In the genomic region with DNA sequence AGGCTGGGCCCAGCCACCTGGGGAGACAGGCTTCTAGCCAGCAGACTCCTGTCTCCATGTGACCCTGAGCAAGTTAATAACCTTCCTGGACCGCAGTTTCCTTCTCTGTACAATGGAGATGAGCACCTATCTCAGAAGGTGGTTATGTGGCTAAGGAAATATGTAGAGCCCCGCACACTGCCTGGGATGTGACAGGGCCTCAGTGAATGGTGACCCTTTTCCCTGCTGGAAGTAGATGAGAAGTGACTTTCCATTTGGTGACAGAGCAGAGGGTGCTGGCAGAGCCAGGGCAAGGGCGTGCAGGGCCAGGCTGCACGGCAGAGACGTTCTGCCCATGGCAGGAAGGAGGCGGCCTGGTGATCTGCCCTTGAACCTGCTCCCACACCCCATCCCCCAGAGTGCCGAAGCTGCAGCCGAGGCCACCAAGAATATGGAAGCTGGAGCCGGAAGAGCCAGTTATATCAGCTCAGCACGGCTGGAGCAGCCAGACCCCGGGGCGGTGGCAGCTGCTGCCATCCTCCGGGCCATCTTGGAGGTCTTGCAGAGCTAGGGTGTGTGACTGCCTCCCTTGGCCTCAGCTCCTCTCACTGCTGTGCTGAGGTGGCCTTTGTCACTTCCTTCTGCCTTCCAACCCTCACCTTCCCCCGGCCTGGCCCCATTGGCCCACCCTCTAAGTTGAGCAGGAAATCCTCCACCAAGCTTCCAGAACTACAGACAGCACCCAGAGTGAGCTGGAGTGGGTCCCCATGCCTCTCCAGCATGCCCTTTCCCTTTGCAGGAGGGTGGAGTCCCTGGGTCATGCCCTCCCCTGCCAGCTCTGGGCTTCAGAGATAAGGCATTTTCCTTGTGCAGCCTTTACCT, we compare ENCODE assay signal across 19 cellular contexts. TPM values are rescaled to one million over a fixed set of nuclear protein-coding genes. Genes with fewer than 3 reads are reported as not detected.
DNase-seq lines count a peak whose midpoint lies in the region; TF ChIP-seq lines count a peak whose summit lies in the region.
"Had no signal": no experiment of that assay in that cellular context is flagged by ENCODE, and none has a peak within 500 bp of the region (broad histone marks: within the 10 kb centered on the region; RNA-seq: fewer than 3 reads in every experiment).

No MANE protein-coding gene starts in this region.

- H3K36me3 ChIP-seq in colonic mucosa (peaks cover 10% of the 10 kb centered on the region), spleen (peaks cover 0 to 98% (median 29%) of the 10 kb centered on the region in 6 donors), ascending aorta (peaks cover 30 to 48% of the 10 kb centered on the region in 2 donors)

- WGBS in spleen, 5 donors, result 64 to 82% (median 71%) methylated on average over 12 to 14 of the region's 14 CpGs

- H3K4me1 ChIP-seq in colonic mucosa (no peaks in the 10 kb centered on the region), spleen (peaks cover 11 to 70% (median 41%) of the 10 kb centered on the region in 6 donors), ascending aorta (no peaks in the 10 kb centered on the region)

- H3K27ac ChIP-seq in colonic mucosa, result peak overlapping the region; percentile 47
- H3K27ac ChIP-seq in spleen, result peak overlapping the region; percentile 61 to 87 (median 72)
- H3K27ac ChIP-seq in ascending aorta, result no peak overlapping the region
- H3K27ac ChIP-seq: 22Rv1, esophagus muscularis mucosa, GM23248, SJSA1 had no signal

- H3K27ac Mint-ChIP-seq in T-helper 2 cell treated with Interferon-gamma antibody and Interleukin-4, amounts not matched to agents 5 μg/mL and 100 μg/mL, for 36 hours, result peak overlapping the region; percentile 26
- H3K27ac Mint-ChIP-seq: activated T-helper 2 cell treated with anti-CD3 and anti-CD28 coated beads, Interferon-gamma antibody, Interleukin-2, Interleukin-4, amounts not matched to agents 10 μg/mL and 5 μg/mL and 100 μg/mL, durations not matched to agents 14 hours and 24 hours and 36 hours; progenitor cell of endocrine pancreas had no signal

- H3K4me3 ChIP-seq in colonic mucosa (no peak overlapping the region), spleen (no peak overlapping the region), ascending aorta (no peak overlapping the region)
- H3K4me3 ChIP-seq: esophagus muscularis mucosa, GM23248, SJSA1 had no signal

- no peaks in the 10 kb centered on the region for H3K27me3 ChIP-seq in colonic mucosa
- no peaks in the 10 kb centered on the region for H3K27me3 ChIP-seq in spleen (replicated peaks in 1 of 7)
- H3K27me3 ChIP-seq in ascending aorta, result no peaks in the 10 kb centered on the region
- H3K27me3 ChIP-seq: esophagus muscularis mucosa, SJSA1 had no signal

- H3K36me3 Mint-ChIP-seq in T-helper 2 cell treated with Interferon-gamma antibody and Interleukin-4, amounts not matched to agents 5 μg/mL and 100 μg/mL, for 36 hours (ENCODE audit: low read depth), result peaks cover 8% of the 10 kb centered on the region

- intact Hi-C loops in colonic mucosa (cut with DNase I) (no loop called here), spleen (cut with DNase I; ENCODE audit: low total_unique reads) (no loop called here), ascending aorta (cut with DNase I) (no loop called here)

- H3K27me3 Mint-ChIP-seq in T-helper 2 cell treated with Interferon-gamma antibody and Interleukin-4, amounts not matched to agents 5 μg/mL and 100 μg/mL, for 36 hours (ENCODE audit: low read depth), result no peaks in the 10 kb centered on the region
- H3K27me3 Mint-ChIP-seq: progenitor cell of endocrine pancreas had no signal

- no peak for DNase-seq in T-helper 2 cell treated with Interferon-gamma antibody and Interleukin-4, amounts not matched to agents 5 μg/mL and 100 μg/mL, for 36 hours (ENCODE audit: low spot score)
- DNase-seq in T-helper 2 cell (no peak), colonic mucosa (peak; percentile 46), spleen (peak; percentile 81), ascending aorta (ENCODE audit: low spot score in 2 of 2) (no peak), NCI-H1694 treated with DMSO at 0.1 percent for 48 hours (lab: John Stamatoyannopoulos, UW) (no peak)
- DNase-seq: activated CD4-positive, CD25-positive, alpha-beta regulatory T cell treated with anti-CD3 and anti-CD28 coated beads, Interleukin-2, amount 50 U/mL, for 72 hours; central memory CD4-positive, alpha-beta T cell; DMS 273 treated with DMSO at 0.1 percent for 48 hours; GM23248; mesenchymal stem cell; NCI-H146; NCI-H82; stimulated activated CD4-positive, alpha-beta T cell treated with anti-CD3 and anti-CD28 coated beads, Interleukin-4, amount 100 ng/mL, for 4 hours had no signal

- peak overlapping the region in 1 of 2 donors; percentile 51 for H3K9ac ChIP-seq in colonic mucosa (ENCODE audit: low read depth in 2 of 2, low read length in 2 of 2)
- H3K9ac ChIP-seq: GM23248 had no signal

- no peaks in the 10 kb centered on the region for H3K4me1 Mint-ChIP-seq in T-helper 2 cell treated with Interferon-gamma antibody and Interleukin-4, amounts not matched to agents 5 μg/mL and 100 μg/mL, for 36 hours (ENCODE audit: low read depth)

- H3K9me3 ChIP-seq in colonic mucosa (no peaks in the 10 kb centered on the region), spleen (no peaks in the 10 kb centered on the region), ascending aorta (no peaks in the 10 kb centered on the region)
- H3K9me3 ChIP-seq: esophagus muscularis mucosa, SJSA1 had no signal

- no peaks in the 10 kb centered on the region for H3K9me3 Mint-ChIP-seq in T-helper 2 cell treated with Interferon-gamma antibody and Interleukin-4, amounts not matched to agents 5 μg/mL and 100 μg/mL, for 36 hours
- H3K9me3 Mint-ChIP-seq: activated T-helper 2 cell treated with anti-CD3 and anti-CD28 coated beads, Interferon-gamma antibody, Interleukin-2, Interleukin-4, amounts not matched to agents 10 μg/mL and 5 μg/mL and 100 μg/mL, durations not matched to agents 14 hours and 24 hours and 36 hours had no signal

- no peak for TF ChIP-seq POLR2A in spleen (IDR thresholded peaks at IDR 0.05)

- TF ChIP-seq CTCF in colonic mucosa (IDR thresholded peaks at IDR 0.05), result no peak
- no peak for TF ChIP-seq CTCF in spleen (IDR thresholded peaks at IDR 0.05 in 8 of 11, conservative IDR thresholded peaks at IDR 0.05 in 3 of 11)
- TF ChIP-seq CTCF in ascending aorta (IDR thresholded peaks at IDR 0.05), result no peak

- H3K4me3 Mint-ChIP-seq in T-helper 2 cell treated with Interferon-gamma antibody and Interleukin-4, amounts not matched to agents 5 μg/mL and 100 μg/mL, for 36 hours, result no peak overlapping the region

RNA-seq across cellular contexts. Expression of a gene that starts 13.2 kb away (rescaled TPM):
- total RNA-seq in colonic mucosa, result 10 to 100 TPM; 50.0 to 81.3 TPM
- total RNA-seq in spleen, result 10 to 100 TPM; 33.1 to 61.5 (median 36.4) TPM
- polyA plus RNA-seq in spleen, result 10 to 100 TPM; 30.6 to 45.3 (median 31.3) TPM
- total RNA-seq in ascending aorta, result 7.3 TPM

RNA-seq across cellular contexts. Expression of a gene that starts 13.3 kb away (rescaled TPM):
- 100 to 1,000 TPM; 154 to 189 TPM for total RNA-seq in colonic mucosa
- total RNA-seq in spleen, result 100 to 1,000 TPM; 118 to 157 (median 151) TPM
- polyA plus RNA-seq in spleen, result 10 to 100 TPM; 68.7 to 94.7 (median 83.4) TPM
- 130 TPM for total RNA-seq in ascending aorta

RNA-seq across cellular contexts. Expression of a gene that starts 15.5 kb away (rescaled TPM):
- total RNA-seq in colonic mucosa (10 to 100 TPM; 64.2 to 88.5 TPM), spleen (100 to 1,000 TPM in 4 of 7 donors, 10 to 100 TPM in 3; 82.5 to 138 (median 126) TPM), ascending aorta (215 TPM)
- polyA plus RNA-seq in spleen, result 10 to 100 TPM; 62.1 to 79.6 (median 64.6) TPM

RNA-seq across cellular contexts. Expression of a gene that starts 16.0 kb away (rescaled TPM):
- total RNA-seq in colonic mucosa (10 to 100 TPM; 27.4 to 37.7 TPM), spleen (10 to 100 TPM; 26.8 to 52.4 (median 39.0) TPM), ascending aorta (44.9 TPM)
- polyA plus RNA-seq in spleen, result 10 to 100 TPM; 42.3 to 53.9 (median 49.2) TPM

RNA-seq across cellular contexts. Expression of a gene that starts 46.2 kb away (rescaled TPM):
- total RNA-seq in colonic mucosa (10 to 100 TPM in 1 of 2 donors, 1 to 10 TPM in 1; 9.0 to 10.3 TPM), spleen (10 to 100 TPM; 10.5 to 26.0 (median 17.1) TPM), ascending aorta (64.9 TPM)
- polyA plus RNA-seq in spleen, result 10 to 100 TPM; 20.7 to 24.6 (median 20.7) TPM

Comparison
In these comparisons a context has a peak if more than half of its experiments do, and no peak if none do; other contexts are left out.
1. DNase-seq: peak in colonic mucosa (single experiment) and spleen (single experiment); none in T-helper 2 cell treated with Interferon-gamma antibody and Interleukin-4, amounts not matched to agents 5 μg/mL and 100 μg/mL, for 36 hours (single experiment), T-helper 2 cell (0 of 5), ascending aorta (0 of 2) and NCI-H1694 treated with DMSO at 0.1 percent for 48 hours (single experiment).
2. H3K27ac ChIP-seq: peak in colonic mucosa (single experiment) and spleen (8 of 8); none in ascending aorta (0 of 2).